Comparison of ENCODE assay signal across 16 cellular contexts in the genomic region with DNA sequence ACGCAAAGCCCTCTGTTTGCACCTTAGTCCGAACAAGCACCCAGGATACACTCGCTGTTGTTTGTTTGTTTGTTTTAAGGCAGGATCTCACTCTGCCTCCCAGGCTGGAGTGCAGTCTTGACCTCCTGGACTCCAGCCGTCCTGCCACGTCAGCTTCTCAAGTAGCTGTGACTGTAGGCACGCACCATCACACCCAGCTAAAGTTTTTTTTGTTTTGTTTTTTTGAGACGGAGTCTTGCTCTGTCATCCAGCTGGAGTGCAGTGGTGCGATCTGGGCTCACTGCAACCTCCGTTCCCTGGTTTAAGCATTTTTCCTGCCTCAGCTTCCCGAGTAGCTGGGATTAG.
DNase-seq lines count a peak whose midpoint lies in the region; ATAC-seq, FAIRE-seq and TF ChIP-seq lines count a peak whose summit lies in the region.
"Had no signal": no experiment of that assay in that cellular context is flagged by ENCODE, and none has a peak within 500 bp of the region (broad histone marks: within the 10 kb centered on the region; RNA-seq: fewer than 3 reads in every experiment).

No MANE protein-coding gene starts in this region.

- intact Hi-C loops in HepG2 (cut with micrococcal nuclease; ENCODE audit: unreplicated experiment) (no loop called here), endothelial cell of umbilical vein (cut with micrococcal nuclease) (no loop called here), lower leg skin (cut with DNase I; ENCODE audit: low total_unique reads) (no loop called here)

- H3K9me3 Mint-ChIP-seq in stimulated activated effector memory CD8-positive, alpha-beta T cell treated with anti-CD3 and anti-CD28 coated beads, Interleukin-12 subunit alpha, Interleukin-12 subunit beta, amount 100 ng/mL, for 72 hours: no peaks in the 10 kb centered on the region
- H3K9me3 Mint-ChIP-seq: activated B cell treated with CpG ODN at 0.5 μM for 24 hours; activated naive CD8-positive, alpha-beta T cell treated with anti-CD3 and anti-CD28 coated beads, Interleukin-2, amount 10 ng/mL, durations not matched to agents 7 days and 5 days had no signal

- DNase-seq in HepG2 (ENCODE audit: low spot score): no peak
- DNase-seq in endothelial cell of umbilical vein (ENCODE audit: low read depth, low spot score): peak; percentile 21
- peak; percentile 98 for DNase-seq in mesenchymal stem cell
- no peak for DNase-seq in stimulated activated effector memory CD8-positive, alpha-beta T cell treated with anti-CD3 and anti-CD28 coated beads, Interleukin-12 subunit alpha, Interleukin-12 subunit beta, amount 100 ng/mL, for 72 hours (ENCODE audit: low spot score in 2 of 2)
- no peak for DNase-seq in lower leg skin (ENCODE audit: low spot score in 2 of 2)
- no peak for DNase-seq in SKM-1 (lab: John Stamatoyannopoulos, UW; ENCODE audit: unreplicated experiment)
- DNase-seq in NCI-H82 treated with DMSO at 0.1 percent for 48 hours (lab: John Stamatoyannopoulos, UW; ENCODE audit: unreplicated experiment): no peak
- DNase-seq: activated B cell treated with CpG ODN at 0.5 μM for 24 hours; activated naive CD8-positive, alpha-beta T cell treated with anti-CD3 and anti-CD28 coated beads, Interleukin-2, amount 10 ng/mL, durations not matched to agents 7 days and 5 days; GOT3; NCI-H1417; OCI-M1 had no signal

- H3K9me3 ChIP-seq in liver (ENCODE audit: control insufficient read depth in 4 of 4, low read length in 3 of 4): no peaks in the 10 kb centered on the region
- H3K9me3 ChIP-seq in HepG2 (ENCODE audit: low read length): no peaks in the 10 kb centered on the region
- no peaks in the 10 kb centered on the region for H3K9me3 ChIP-seq in endothelial cell of umbilical vein (replicated peaks; ENCODE audit: control insufficient read depth, insufficient read depth, low read length)
- H3K9me3 ChIP-seq in mesenchymal stem cell (ENCODE audit: control insufficient read depth, low read length): no peaks in the 10 kb centered on the region
- H3K9me3 ChIP-seq: ovary had no signal

- no peak overlapping the region for H3K27ac Mint-ChIP-seq in stimulated activated effector memory CD8-positive, alpha-beta T cell treated with anti-CD3 and anti-CD28 coated beads, Interleukin-12 subunit alpha, Interleukin-12 subunit beta, amount 100 ng/mL, for 72 hours
- H3K27ac Mint-ChIP-seq: activated B cell treated with CpG ODN at 0.5 μM for 24 hours; activated naive CD8-positive, alpha-beta T cell treated with anti-CD3 and anti-CD28 coated beads, Interleukin-2, amount 10 ng/mL, durations not matched to agents 7 days and 5 days; B cell had no signal

- peak overlapping the region in 1 of 2 donors; percentile 21 for H3K27ac ChIP-seq in liver (ENCODE audit: low read depth in 1 of 2, low read length in 2 of 2)
- H3K27ac ChIP-seq in HepG2 (ENCODE audit: extremely low read length, insufficient read depth, low read length): no peak overlapping the region
- H3K27ac ChIP-seq in endothelial cell of umbilical vein (ENCODE audit: insufficient read depth, low read depth, low read length): peak overlapping the region; percentile 91
- peak overlapping the region; percentile 51 for H3K27ac ChIP-seq in mesenchymal stem cell (ENCODE audit: low read length, poor library complexity, severe bottlenecking)

- FAIRE-seq in HepG2 (lab: Jason Lieb, UNC): no peak
- FAIRE-seq in endothelial cell of umbilical vein (lab: Jason Lieb, UNC): no peak
- FAIRE-seq: GM12892 had no signal

- H3K18ac ChIP-seq in mesenchymal stem cell (ENCODE audit: low read depth in 1 of 2, low read length in 2 of 2): peak overlapping the region; percentile 48 to 58

- H2BK12ac ChIP-seq in mesenchymal stem cell (ENCODE audit: low read length in 2 of 2): peak overlapping the region; percentile 78 to 91

- H3K79me2 ChIP-seq in HepG2 (ENCODE audit: insufficient read depth, low read length) (no peaks in the 10 kb centered on the region), endothelial cell of umbilical vein (ENCODE audit: control insufficient read depth, insufficient read depth, low read length) (peaks cover 71% of the 10 kb centered on the region)

- H3K4me3 Mint-ChIP-seq in stimulated activated effector memory CD8-positive, alpha-beta T cell treated with anti-CD3 and anti-CD28 coated beads, Interleukin-12 subunit alpha, Interleukin-12 subunit beta, amount 100 ng/mL, for 72 hours: no peak overlapping the region
- H3K4me3 Mint-ChIP-seq: activated B cell treated with CpG ODN at 0.5 μM for 24 hours; activated naive CD8-positive, alpha-beta T cell treated with anti-CD3 and anti-CD28 coated beads, Interleukin-2, amount 10 ng/mL, durations not matched to agents 7 days and 5 days; B cell had no signal

- TF ChIP-seq POLR2A in HepG2 (IDR thresholded peaks at IDR 0.05; ENCODE audit: insufficient read depth in 1 of 2, low read depth in 2 of 2, low read length in 2 of 2) (no peak), endothelial cell of umbilical vein (IDR thresholded peaks at IDR 0.05; ENCODE audit: low read depth, low read length) (no peak), lower leg skin (IDR thresholded peaks at IDR 0.05) (no peak)

- no peak overlapping the region for H3K9ac ChIP-seq in liver (ENCODE audit: low read depth in 1 of 2, low read length in 2 of 2)
- no peak overlapping the region for H3K9ac ChIP-seq in HepG2 (ENCODE audit: insufficient read depth, low read depth, low read length)
- H3K9ac ChIP-seq in endothelial cell of umbilical vein (replicated peaks; ENCODE audit: extremely low read depth, insufficient read depth, low read length): peak overlapping the region; percentile 76
- H3K9ac ChIP-seq in mesenchymal stem cell (ENCODE audit: low read length): peak overlapping the region; percentile 40

- H3K14ac ChIP-seq in mesenchymal stem cell (ENCODE audit: low read length in 2 of 2): no peak overlapping the region

- H3K23ac ChIP-seq in mesenchymal stem cell (ENCODE audit: low read length in 2 of 2): no peak overlapping the region

- no peak for TF ChIP-seq EP300 in HepG2 (IDR thresholded peaks at IDR 0.05; ENCODE audit: low read depth in 2 of 2, low read length in 2 of 2)
- TF ChIP-seq EP300 in HepG2 (CRISPR knock-in tag; IDR thresholded peaks at IDR 0.05; ENCODE audit: borderline replicate concordance): no peak

- no peak overlapping the region for H2BK120ac ChIP-seq in mesenchymal stem cell (ENCODE audit: low read depth, low read length)

- H4K20me1 ChIP-seq in HepG2 (ENCODE audit: insufficient read depth, low read length): no peaks in the 10 kb centered on the region
- H4K20me1 ChIP-seq in endothelial cell of umbilical vein (replicated peaks; ENCODE audit: control insufficient read depth, extremely low read depth, insufficient read depth, low read length): no peaks in the 10 kb centered on the region

- H3K4ac ChIP-seq in mesenchymal stem cell (ENCODE audit: low read depth in 1 of 2, low read length in 2 of 2): peak overlapping the region; percentile 50 to 77

- H2AFZ ChIP-seq in HepG2 (ENCODE audit: low read length) (no peak overlapping the region), endothelial cell of umbilical vein (ENCODE audit: low read depth, low read length) (no peak overlapping the region), mesenchymal stem cell (ENCODE audit: low read depth, low read length) (no peak overlapping the region)

- H3K4me1 Mint-ChIP-seq in stimulated activated effector memory CD8-positive, alpha-beta T cell treated with anti-CD3 and anti-CD28 coated beads, Interleukin-12 subunit alpha, Interleukin-12 subunit beta, amount 100 ng/mL, for 72 hours: no peaks in the 10 kb centered on the region
- H3K4me1 Mint-ChIP-seq: activated B cell treated with CpG ODN at 0.5 μM for 24 hours; activated naive CD8-positive, alpha-beta T cell treated with anti-CD3 and anti-CD28 coated beads, Interleukin-2, amount 10 ng/mL, durations not matched to agents 7 days and 5 days; B cell had no signal

- H3K36me3 Mint-ChIP-seq in stimulated activated effector memory CD8-positive, alpha-beta T cell treated with anti-CD3 and anti-CD28 coated beads, Interleukin-12 subunit alpha, Interleukin-12 subunit beta, amount 100 ng/mL, for 72 hours: no peaks in the 10 kb centered on the region
- H3K36me3 Mint-ChIP-seq: activated naive CD8-positive, alpha-beta T cell treated with anti-CD3 and anti-CD28 coated beads, Interleukin-2, amount 10 ng/mL, durations not matched to agents 7 days and 5 days had no signal

- H3K79me1 ChIP-seq in mesenchymal stem cell (replicated peaks; ENCODE audit: low read length, poor library complexity, severe bottlenecking): peaks cover 29% of the 10 kb centered on the region

- WGBS in liver: 79% methylated on average over 10 of the region's 10 CpGs
- 31% methylated on average over 10 of the region's 10 CpGs for WGBS in HepG2 (ENCODE audit: low lambda C conversion rate)
- 27% methylated on average over 10 of the region's 10 CpGs for WGBS in mesenchymal stem cell
- 82 to 85% methylated on average over 10 of the region's 10 CpGs for WGBS in lower leg skin, 2 donors

- no TSS peak for BruUV-seq in HepG2 (replicated peaks; lab: Mats Ljungman, UMichigan)
- BruUV-seq in endothelial cell of umbilical vein (replicated peaks; lab: Mats Ljungman, UMichigan): no TSS peak

- no peaks in the 10 kb centered on the region for H3K9me1 ChIP-seq in endothelial cell of umbilical vein (replicated peaks; ENCODE audit: control insufficient read depth, extremely low read depth, insufficient read depth, low read length)

- TF ChIP-seq CTCF in liver (IDR thresholded peaks at IDR 0.05; ENCODE audit: low read depth, low read length, missing input control) (no peak), HepG2 (CRISPR knock-in tag; IDR thresholded peaks at IDR 0.05) (no peak), endothelial cell of umbilical vein (IDR thresholded peaks at IDR 0.05; ENCODE audit: extremely low read depth in 1 of 2, insufficient read depth in 1 of 2, low read depth in 1 of 2, low read length in 2 of 2) (no peak), lower leg skin (IDR thresholded peaks at IDR 0.05) (no peak)

- H4K91ac ChIP-seq in mesenchymal stem cell (ENCODE audit: low read length): peak overlapping the region; percentile 34

- H3K27me3 ChIP-seq in liver (ENCODE audit: control insufficient read depth in 4 of 4, insufficient read depth in 4 of 4, low read length in 3 of 4) (no peaks in the 10 kb centered on the region), HepG2 (ENCODE audit: control insufficient read depth in 1 of 2, insufficient read depth in 2 of 2, low read length in 2 of 2) (peaks cover 2 to 64% of the 10 kb centered on the region in 2 experiments; a peak in 4 of 5 replicates), endothelial cell of umbilical vein (ENCODE audit: control insufficient read depth in 2 of 2, insufficient read depth in 2 of 2, low read length in 2 of 2) (no peaks in the 10 kb centered on the region), mesenchymal stem cell (ENCODE audit: control insufficient read depth in 1 of 2, insufficient read depth in 1 of 2, low read length in 2 of 2) (no peaks in the 10 kb centered on the region)
- H3K27me3 ChIP-seq: ovary had no signal

- dilution Hi-C loops in endothelial cell of umbilical vein (cut with MboI; ENCODE audit: extremely low pct_ligation_motif_present, low sequenced_read_pairs): no loop called here

- TF ChIP-seq RAD21 in liver (IDR thresholded peaks at IDR 0.05) (no peak), HepG2 (CRISPR knock-in tag; IDR thresholded peaks at IDR 0.05) (no peak)

- peak overlapping the region; percentile 77 for H2AK5ac ChIP-seq in mesenchymal stem cell (ENCODE audit: low read length, severe bottlenecking)

- no peak overlapping the region for H2BK15ac ChIP-seq in mesenchymal stem cell (ENCODE audit: low read depth, poor library complexity, severe bottlenecking)

- H4K8ac ChIP-seq in mesenchymal stem cell (ENCODE audit: low read length): peak overlapping the region; percentile 19

- H2BK5ac ChIP-seq in mesenchymal stem cell (ENCODE audit: low read depth, low read length, poor library complexity, severe bottlenecking): no peak overlapping the region

- H3K4me1 ChIP-seq in liver (ENCODE audit: control insufficient read depth in 4 of 4, insufficient read depth in 4 of 4, low read length in 3 of 4): peaks cover 8 to 18% (median 11%) of the 10 kb centered on the region in 4 donors
- peaks cover 6% of the 10 kb centered on the region for H3K4me1 ChIP-seq in HepG2 (ENCODE audit: insufficient read depth, low read length)
- H3K4me1 ChIP-seq in endothelial cell of umbilical vein (ENCODE audit: control insufficient read depth, extremely low read depth, insufficient read depth, low read length): peaks cover 51% of the 10 kb centered on the region
- H3K4me1 ChIP-seq in mesenchymal stem cell (ENCODE audit: control insufficient read depth, insufficient read depth, low read depth, low read length): peaks cover 40% of the 10 kb centered on the region

- CTCF ChIA-PET in HepG2 (lab: Yijun Ruan, JAX; ENCODE audit: low intra/inter-chr PET ratio, low total read pairs) (no interaction called here), endothelial cell of umbilical vein (lab: Charles Lee) (interaction anchor here (0.9 to 2.3 kb wide), 7 partner anchors 15 to 612 kb away, joined by 3 to 13 read pairs (median 4); no protein-coding TSS in a partner anchor)

- in situ Hi-C loops in HepG2 (cut with HindIII; ENCODE audit: extremely low pct_ligation_motif_present, low pct_unique_long_range_greater_than_20kb): no loop called here

- ATAC-seq in HepG2: no peak
- no peak for ATAC-seq in stimulated activated effector memory CD8-positive, alpha-beta T cell treated with anti-CD3 and anti-CD28 coated beads, Interleukin-12 subunit alpha, Interleukin-12 subunit beta, amount 100 ng/mL, for 72 hours

- POLR2A ChIA-PET in HepG2 (lab: Yijun Ruan, JAX) (no interaction called here), endothelial cell of umbilical vein (lab: Charles Lee) (no interaction called here)

- no peak overlapping the region for H3K4me3 ChIP-seq in liver (ENCODE audit: low read depth in 1 of 3, low read length in 3 of 3)
- H3K4me3 ChIP-seq in HepG2 (replicated peaks in 1 of 3; ENCODE audit: insufficient read depth in 1 of 3, low read depth in 2 of 3, low read length in 3 of 3): no peak overlapping the region
- no peak overlapping the region for H3K4me3 ChIP-seq in endothelial cell of umbilical vein (replicated peaks in 1 of 3; ENCODE audit: insufficient read depth in 1 of 3, low read depth in 1 of 3, low read length in 3 of 3)
- no peak overlapping the region for H3K4me3 ChIP-seq in mesenchymal stem cell (ENCODE audit: insufficient read depth in 1 of 2, low read depth in 1 of 2, low read length in 2 of 2)
- no peak overlapping the region for H3K4me3 ChIP-seq in lower leg skin (ENCODE audit: low read depth, poor library complexity, severe bottlenecking)
- H3K4me3 ChIP-seq: ovary had no signal

- H3K36me3 ChIP-seq in liver (ENCODE audit: control insufficient read depth in 4 of 4, insufficient read depth in 3 of 4, low read depth in 1 of 4, low read length in 3 of 4) (no peaks in the 10 kb centered on the region), HepG2 (replicated peaks in 1 of 2; ENCODE audit: control insufficient read depth in 1 of 2, insufficient read depth in 2 of 2, low read length in 2 of 2) (no peaks in the 10 kb centered on the region), endothelial cell of umbilical vein (ENCODE audit: control insufficient read depth in 2 of 2, extremely low read depth in 1 of 2, insufficient read depth in 2 of 2, low read length in 2 of 2) (peaks cover 2 to 17% of the 10 kb centered on the region in 2 experiments), mesenchymal stem cell (ENCODE audit: control insufficient read depth in 1 of 2, insufficient read depth in 2 of 2, low read depth in 1 of 2, low read length in 2 of 2) (peaks cover 24 to 34% of the 10 kb centered on the region in 2 experiments)
- H3K36me3 ChIP-seq: ovary had no signal

- H3K4me2 ChIP-seq in HepG2 (ENCODE audit: low read depth, low read length): no peak overlapping the region
- H3K4me2 ChIP-seq in endothelial cell of umbilical vein (ENCODE audit: insufficient read depth, low read length): peak overlapping the region; percentile 39
- H3K4me2 ChIP-seq in mesenchymal stem cell (ENCODE audit: low read length, poor library complexity, severe bottlenecking): peak overlapping the region; percentile 11

Comparison
In these comparisons a context has a peak if more than half of its experiments do, and no peak if none do; other contexts are left out.
1. H3K9ac ChIP-seq: peak in endothelial cell of umbilical vein (single experiment) and mesenchymal stem cell (single experiment); none in liver (0 of 2) and HepG2 (single experiment).
2. DNase-seq: peak in endothelial cell of umbilical vein (single experiment) and mesenchymal stem cell (single experiment); none in HepG2 (single experiment), stimulated activated effector memory CD8-positive, alpha-beta T cell treated with anti-CD3 and anti-CD28 coated beads, Interleukin-12 subunit alpha, Interleukin-12 subunit beta, amount 100 ng/mL, for 72 hours (0 of 2), lower leg skin (0 of 2), SKM-1 (single experiment) and NCI-H82 treated with DMSO at 0.1 percent for 48 hours (single experiment).